In the genomic region with DNA sequence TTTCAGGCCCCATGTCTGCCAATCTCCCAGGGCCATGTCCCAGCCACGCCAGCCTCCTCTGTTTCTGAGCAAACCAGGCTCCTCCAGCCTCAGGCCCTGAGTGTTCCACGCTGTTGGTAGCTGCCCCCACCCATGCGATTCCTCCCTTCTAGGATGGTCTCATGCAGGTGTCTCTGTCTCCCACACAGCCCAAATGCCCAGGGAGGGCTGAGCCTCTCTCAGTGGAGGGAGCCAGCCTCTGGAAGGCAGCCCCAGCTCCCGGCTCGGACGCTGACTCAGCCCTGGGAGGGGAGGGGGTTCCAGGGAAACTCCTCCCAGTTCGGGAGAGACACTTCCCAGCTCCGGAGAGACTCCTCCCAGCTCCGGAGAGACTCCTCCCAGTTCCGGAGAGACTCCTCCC, we compare ENCODE assay signal across 20 cellular contexts.
"Had no signal": no experiment of that assay in that cellular context is flagged by ENCODE, and none has a peak within 500 bp of the region (broad histone marks: within the 10 kb centered on the region; RNA-seq: fewer than 3 reads in every experiment).

No MANE protein-coding gene starts in this region.

- H3K9ac ChIP-seq: neural progenitor cell had no signal

- H3K4me3 ChIP-seq: gastroesophageal sphincter, heart left ventricle, lung, neural progenitor cell, prostate gland, stomach, transverse colon had no signal

- DNase-seq: activated CD4-positive, alpha-beta memory T cell treated with anti-CD3 and anti-CD28 coated beads for 36 hours; activated CD4-positive, alpha-beta T cell treated with anti-CD3 and anti-CD28 coated beads for 48 hours; activated naive CD4-positive, alpha-beta T cell treated with Interleukin-2 at 50 U/mL for 16 hours; activated naive CD8-positive, alpha-beta T cell treated with anti-CD3 and anti-CD28 coated beads for 36 hours; activated T-cell treated with anti-CD3 and anti-CD28 coated beads, Interleukin-2, amount 50 U/mL, for 48 hours; central memory CD4-positive, alpha-beta T cell; heart left ventricle; left colon; naive thymus-derived CD4-positive, alpha-beta T cell; stimulated activated CD4-positive, alpha-beta T cell treated with anti-CD3 and anti-CD28 coated beads, Interleukin-12 subunit alpha, Interleukin-12 subunit beta, amount 100 ng/mL, for 4 hours; stimulated activated CD4-positive, alpha-beta T cell treated with anti-CD3 and anti-CD28 coated beads, Interleukin-1b, Interleukin-23, amount 100 ng/mL, for 48 hours; stomach; T-helper 2 cell; transverse colon had no signal

- H3K4me2 ChIP-seq: neural progenitor cell had no signal

- H3K4me1 ChIP-seq: neural progenitor cell, prostate gland had no signal

- H3K9me3 ChIP-seq: gastroesophageal sphincter, heart left ventricle, prostate gland, stomach, transverse colon had no signal

- H3K27me3 ChIP-seq: gastroesophageal sphincter, heart left ventricle, neural progenitor cell, transverse colon had no signal

- H3K36me3 ChIP-seq: gastroesophageal sphincter, heart left ventricle, neural progenitor cell, prostate gland, stomach, transverse colon had no signal

- ATAC-seq: gastroesophageal sphincter; heart left ventricle; left colon; naive thymus-derived CD4-positive, alpha-beta T cell; stimulated activated memory B cell treated with anti-CD40 and anti-IgM and Interleukin-4, amounts not matched to agents 10 μg/mL and 1 μg/mL and 100 μg/mL, for 72 hours had no signal

- H3K27ac ChIP-seq: epithelial cell of prostate, gastroesophageal sphincter, heart left ventricle, neural progenitor cell, prostate gland, stomach, transverse colon had no signal
